Comparison of ENCODE assay signal across 1 cellular context in genomic region chr12:116529048-116529447, GRCh38.
A peak's percentile ranks its signal among the peaks of the same experiment; 100 is the strongest.
TF ChIP-seq lines count a peak whose summit lies in the region.

No MANE protein-coding gene starts in this region.

TF ChIP-seq in A549, 52 proteins besides CTCF, POLR2A, EP300 and RAD21 (continued from another document):
- peak; percentile 81 for TF ChIP-seq BCL3 (IDR thresholded peaks at IDR 0.05)
- peak; percentile 99 for TF ChIP-seq GATA3 (IDR thresholded peaks at IDR 0.05; ENCODE audit: borderline replicate concordance)
- peak; percentile 69 to 92; a peak in 4 of 5 replicates for TF ChIP-seq JUN (IDR thresholded peaks at IDR 0.05)
